ENCODE assay signal across 8 cellular contexts in genomic region chr2:172698041-172698863, GRCh38. TPM values are rescaled to one million over a fixed set of nuclear protein-coding genes. Genes with fewer than 3 reads are reported as not detected.
DNase-seq lines count a peak whose midpoint lies in the region; ATAC-seq, FAIRE-seq and TF ChIP-seq lines count a peak whose summit lies in the region.

No MANE protein-coding gene starts in this region.

- no peaks in the 10 kb centered on the region for H3K9me3 ChIP-seq in SJSA1 (replicated peaks)
- no peaks in the 10 kb centered on the region for H3K9me3 ChIP-seq in left ventricle myocardium inferior (replicated peaks)

- peak; percentile 89 for ATAC-seq in HG02981 (IDR thresholded peaks at IDR 0.05; ENCODE audit: unreplicated experiment)

- no peaks in the 10 kb centered on the region for H3K36me3 Mint-ChIP-seq in activated naive CD4-positive, alpha-beta T cell treated with anti-CD3 and anti-CD28 coated beads, Interleukin-2, amount 10 ng/mL, durations not matched to agents 7 days and 5 days
- H3K36me3 Mint-ChIP-seq in glutamatergic neuron (ENCODE audit: unreplicated experiment) (no peaks in the 10 kb centered on the region), progenitor cell of endocrine pancreas (ENCODE audit: insufficient read depth) (no peaks in the 10 kb centered on the region)

- H3K27me3 ChIP-seq in SJSA1 (replicated peaks) (no peaks in the 10 kb centered on the region), left ventricle myocardium inferior (ENCODE audit: low read depth) (peaks cover 11% of the 10 kb centered on the region)

- intact Hi-C loops in left ventricle myocardium inferior (cut with micrococcal nuclease) = no loop called here

- H3K4me1 ChIP-seq in SJSA1 (replicated peaks) (peaks cover 41% of the 10 kb centered on the region), left ventricle myocardium inferior (peaks cover 6% of the 10 kb centered on the region)

- no peak for TF ChIP-seq CTCF in glutamatergic neuron (IDR thresholded peaks at IDR 0.05; ENCODE audit: partially characterized antibody, unreplicated experiment)
- TF ChIP-seq CTCF in progenitor cell of endocrine pancreas (IDR thresholded peaks at IDR 0.05; ENCODE audit: unreplicated experiment) = no peak
- no peak for TF ChIP-seq CTCF in left ventricle myocardium inferior (IDR thresholded peaks at IDR 0.05; ENCODE audit: borderline replicate concordance)

- H3K4me3 ChIP-seq in SJSA1 (no peak overlapping the region), left ventricle myocardium inferior (no peak overlapping the region)

- H3K9me3 Mint-ChIP-seq in activated naive CD4-positive, alpha-beta T cell treated with anti-CD3 and anti-CD28 coated beads, Interleukin-2, amount 10 ng/mL, durations not matched to agents 7 days and 5 days = no peaks in the 10 kb centered on the region
- H3K9me3 Mint-ChIP-seq in glutamatergic neuron (ENCODE audit: unreplicated experiment) (peaks cover 3% of the 10 kb centered on the region), progenitor cell of endocrine pancreas (ENCODE audit: low read depth) (no peaks in the 10 kb centered on the region)

- peaks cover 4% of the 10 kb centered on the region for H3K27me3 Mint-ChIP-seq in activated naive CD4-positive, alpha-beta T cell treated with anti-CD3 and anti-CD28 coated beads, Interleukin-2, amount 10 ng/mL, durations not matched to agents 7 days and 5 days
- H3K27me3 Mint-ChIP-seq in glutamatergic neuron (ENCODE audit: unreplicated experiment) = no peaks in the 10 kb centered on the region
- H3K27me3 Mint-ChIP-seq in progenitor cell of endocrine pancreas = no peaks in the 10 kb centered on the region

- no peak overlapping the region for H3K27ac Mint-ChIP-seq in activated naive CD4-positive, alpha-beta T cell treated with anti-CD3 and anti-CD28 coated beads, Interleukin-2, amount 10 ng/mL, durations not matched to agents 7 days and 5 days
- no peak overlapping the region for H3K27ac Mint-ChIP-seq in glutamatergic neuron (ENCODE audit: unreplicated experiment)
- H3K27ac Mint-ChIP-seq in progenitor cell of endocrine pancreas = no peak overlapping the region

- peak; percentile 2 for DNase-seq in activated naive CD4-positive, alpha-beta T cell treated with Interleukin-2 at 50 U/mL for 16 hours
- no peak for DNase-seq in activated naive CD4-positive, alpha-beta T cell treated with anti-CD3 and anti-CD28 coated beads, Interleukin-2, amount 10 ng/mL, durations not matched to agents 7 days and 5 days
- DNase-seq in SJSA1 (ENCODE audit: low read depth in 1 of 2, low spot score in 2 of 2) = peak; percentile 63 to 93
- no peak for DNase-seq in glutamatergic neuron
- DNase-seq in progenitor cell of endocrine pancreas (ENCODE audit: low spot score, unreplicated experiment) = no peak
- DNase-seq in GM19239 (ENCODE audit: insufficient read length, low spot score) = no peak
- no peak for DNase-seq in left ventricle myocardium inferior

- H3K4me3 Mint-ChIP-seq in activated naive CD4-positive, alpha-beta T cell treated with anti-CD3 and anti-CD28 coated beads, Interleukin-2, amount 10 ng/mL, durations not matched to agents 7 days and 5 days = no peak overlapping the region
- H3K4me3 Mint-ChIP-seq in glutamatergic neuron (ENCODE audit: unreplicated experiment) (peak overlapping the region; percentile 45), progenitor cell of endocrine pancreas (ENCODE audit: low read depth) (no peak overlapping the region)

- peak overlapping the region; percentile 61 for H3K27ac ChIP-seq in SJSA1
- H3K27ac ChIP-seq in left ventricle myocardium inferior (replicated peaks) = no peak overlapping the region

- no peaks in the 10 kb centered on the region for H3K36me3 ChIP-seq in SJSA1
- no peaks in the 10 kb centered on the region for H3K36me3 ChIP-seq in left ventricle myocardium inferior

- peaks cover 19% of the 10 kb centered on the region for H3K4me1 Mint-ChIP-seq in activated naive CD4-positive, alpha-beta T cell treated with anti-CD3 and anti-CD28 coated beads, Interleukin-2, amount 10 ng/mL, durations not matched to agents 7 days and 5 days
- H3K4me1 Mint-ChIP-seq in glutamatergic neuron (ENCODE audit: low read depth, unreplicated experiment) (peaks cover 15% of the 10 kb centered on the region), progenitor cell of endocrine pancreas (ENCODE audit: low read depth) (no peaks in the 10 kb centered on the region)

- FAIRE-seq in GM19239 (lab: Jason Lieb, UNC) = no peak

- CTCF ChIA-PET in activated naive CD4-positive, alpha-beta T cell treated with anti-CD3 and anti-CD28 coated beads, Interleukin-2, amount 10 ng/mL, durations not matched to agents 7 days and 5 days (lab: Charles Lee) = interaction anchor here (1.2 kb wide), 1 partner anchor 12 kb away, joined by 4 read pairs; no protein-coding TSS in a partner anchor

RNA-seq across cellular contexts. Expression of gene RAPGEF4, which starts 37.4 kb away (rescaled TPM):
- total RNA-seq in SJSA1 (2014; rRNA removed; shearing (Covaris generic)) = 0.13 and 0.47 TPM in 2 replicates
- total RNA-seq in glutamatergic neuron (ENCODE audit: unreplicated experiment) (8.7 TPM), progenitor cell of endocrine pancreas (8.6 and 11.9 TPM in 2 replicates), left ventricle myocardium inferior (3.7 TPM)

Comparison
In these comparisons a context has a peak if more than half of its experiments do, and no peak if none do; other contexts are left out.
1. DNase-seq: peak in activated naive CD4-positive, alpha-beta T cell treated with Interleukin-2 at 50 U/mL for 16 hours (single experiment) and SJSA1 (2 of 2); none in activated naive CD4-positive, alpha-beta T cell treated with anti-CD3 and anti-CD28 coated beads, Interleukin-2, amount 10 ng/mL, durations not matched to agents 7 days and 5 days (single experiment), glutamatergic neuron (single experiment), progenitor cell of endocrine pancreas (single experiment), GM19239 (single experiment) and left ventricle myocardium inferior (single experiment).